Comparison of ENCODE assay signal across 31 cellular contexts in the genomic region with DNA sequence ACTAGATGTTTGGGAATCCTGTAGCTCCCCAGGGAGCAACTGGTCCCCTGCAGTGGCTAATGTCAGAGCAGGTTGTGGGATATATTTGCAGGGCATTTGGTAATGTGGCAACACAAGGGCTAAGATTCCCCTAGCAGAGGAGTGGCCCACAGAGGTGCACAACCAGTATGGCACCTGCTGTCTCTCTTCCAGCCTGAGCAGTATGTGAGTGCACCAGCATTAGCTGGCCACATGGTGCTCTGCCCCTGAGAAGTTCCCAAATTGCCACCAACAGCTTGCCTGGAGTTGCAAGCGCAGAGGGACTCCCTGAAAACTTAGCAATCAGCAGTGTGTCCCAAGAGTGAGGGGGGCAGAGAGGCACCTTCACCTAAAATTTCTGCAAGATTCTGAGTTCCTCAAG. TPM values are rescaled to one million over a fixed set of nuclear protein-coding genes. Genes with fewer than 3 reads are reported as not detected.
"Had no signal": no experiment of that assay in that cellular context is flagged by ENCODE, and none has a peak within 500 bp of the region (broad histone marks: within the 10 kb centered on the region; RNA-seq: fewer than 3 reads in every experiment).

No MANE protein-coding gene starts in this region.

- H3K27ac Mint-ChIP-seq: immature natural killer cell; naive thymus-derived CD4-positive, alpha-beta T cell; natural killer cell treated with Interleukin-12 subunit alpha and Interleukin-12 subunit beta and Interleukin-15 and Interleukin-18, amount 100 ng/mL, for 72 hours; stimulated activated naive B cell treated with anti-CD40 and anti-IgM and Interleukin-4, amounts not matched to agents 10 μg/mL and 1 μg/mL and 100 μg/mL, for 72 hours had no signal

- H3K9me3 ChIP-seq: pancreas, prostate gland had no signal

- H3K4me1 Mint-ChIP-seq: immature natural killer cell; naive thymus-derived CD4-positive, alpha-beta T cell; stimulated activated naive B cell treated with anti-CD40 and anti-IgM and Interleukin-4, amounts not matched to agents 10 μg/mL and 1 μg/mL and 100 μg/mL, for 72 hours had no signal

- DNase-seq: hippocampal formation; immature natural killer cell; kidney; left colon; left lung; lower lobe of right lung; midbrain; mucosa of descending colon; naive thymus-derived CD4-positive, alpha-beta T cell; pancreas; posterior cingulate gyrus; retina; right cardiac atrium; stimulated activated CD4-positive, alpha-beta T cell treated with anti-CD3 and anti-CD28 coated beads, Interleukin-12 subunit alpha, Interleukin-12 subunit beta, amount 100 ng/mL, for 4 hours; stimulated activated CD4-positive, alpha-beta T cell treated with anti-CD3 and anti-CD28 coated beads, Interleukin-15, amount 100 ng/mL, for 24 hours; stimulated activated CD4-positive, alpha-beta T cell treated with anti-CD3 and anti-CD28 coated beads, Interleukin-2, amount 100 ng/mL, for 24 hours; stimulated activated CD4-positive, alpha-beta T cell treated with anti-CD3 and anti-CD28 coated beads, Interleukin-4, amount 100 ng/mL, for 1 hour; stimulated activated naive B cell treated with anti-CD40 and anti-IgM and Interleukin-4, amounts not matched to agents 10 μg/mL and 1 μg/mL and 100 μg/mL, for 72 hours; stimulated activated naive CD8-positive, alpha-beta T cell treated with anti-CD3 and anti-CD28 coated beads, Interleukin-15, Interleukin-2, amounts not matched to agents 100 U/mL and 50 U/mL, for 24 hours; tibial artery; trophoblast cell; upper lobe of right lung had no signal

- H3K27me3 Mint-ChIP-seq: natural killer cell treated with Interleukin-12 subunit alpha and Interleukin-12 subunit beta and Interleukin-15 and Interleukin-18, amount 100 ng/mL, for 72 hours had no signal

- H3K27ac ChIP-seq: left lung, lower lobe of right lung, pancreas, prostate gland, skin epidermis, suprapubic skin, thoracic aorta, tibial artery, upper lobe of right lung had no signal

- FAIRE-seq: islet of Langerhans, kidney, pancreas, urothelium cell line had no signal

- H3K36me3 ChIP-seq: left lung, lower lobe of right lung, pancreas, prostate gland, suprapubic skin, thoracic aorta, tibial artery, upper lobe of right lung had no signal

- H3K4me3 Mint-ChIP-seq: immature natural killer cell; naive thymus-derived CD4-positive, alpha-beta T cell; natural killer cell treated with Interleukin-12 subunit alpha and Interleukin-12 subunit beta and Interleukin-15 and Interleukin-18, amount 100 ng/mL, for 72 hours; stimulated activated naive B cell treated with anti-CD40 and anti-IgM and Interleukin-4, amounts not matched to agents 10 μg/mL and 1 μg/mL and 100 μg/mL, for 72 hours had no signal

- H3K27me3 ChIP-seq: left lung, pancreas, suprapubic skin, tibial artery, upper lobe of right lung had no signal

- H3K4me1 ChIP-seq: left lung, lower lobe of right lung, pancreas, prostate gland, suprapubic skin, upper lobe of right lung had no signal

- H3K4me3 ChIP-seq: left lung, lower lobe of right lung, mucosa of descending colon, pancreas, prostate gland, skin epidermis, suprapubic skin, thoracic aorta, tibial artery, upper lobe of right lung had no signal

- ATAC-seq: left colon; left lung; lower lobe of right lung; mucosa of descending colon; naive thymus-derived CD4-positive, alpha-beta T cell; natural killer cell treated with Interleukin-12 subunit alpha and Interleukin-12 subunit beta and Interleukin-15 and Interleukin-18, amount 100 ng/mL, for 72 hours; pancreas; right cardiac atrium; sciatic nerve; stimulated activated naive B cell treated with anti-CD40 and anti-IgM and Interleukin-4, amounts not matched to agents 10 μg/mL and 1 μg/mL and 100 μg/mL, for 72 hours; stimulated activated naive CD8-positive, alpha-beta T cell treated with anti-CD3 and anti-CD28 coated beads, Interleukin-15, Interleukin-2, amounts not matched to agents 100 U/mL and 50 U/mL, for 24 hours; upper lobe of right lung had no signal

RNA-seq across cellular contexts. Expression of a gene that starts 53.2 kb away (rescaled TPM):
- total RNA-seq: myocyte; natural killer cell treated with Interleukin-12 subunit alpha and Interleukin-12 subunit beta and Interleukin-15 and Interleukin-18, amount 100 ng/mL, for 72 hours had no signal
- polyA plus RNA-seq: immature natural killer cell; naive thymus-derived CD4-positive, alpha-beta T cell had no signal
